ENCODE assay signal across 9 cellular contexts in genomic region chr2:11669454-11670291, GRCh38. TPM values are rescaled to one million over a fixed set of nuclear protein-coding genes. Genes with fewer than 3 reads are reported as not detected.
DNase-seq lines count a peak whose midpoint lies in the region; ATAC-seq and TF ChIP-seq lines count a peak whose summit lies in the region.
"Had no signal": no experiment of that assay in that cellular context is flagged by ENCODE, and none has a peak within 500 bp of the region (broad histone marks: within the 10 kb centered on the region; RNA-seq: fewer than 3 reads in every experiment).

A gene with protein sequence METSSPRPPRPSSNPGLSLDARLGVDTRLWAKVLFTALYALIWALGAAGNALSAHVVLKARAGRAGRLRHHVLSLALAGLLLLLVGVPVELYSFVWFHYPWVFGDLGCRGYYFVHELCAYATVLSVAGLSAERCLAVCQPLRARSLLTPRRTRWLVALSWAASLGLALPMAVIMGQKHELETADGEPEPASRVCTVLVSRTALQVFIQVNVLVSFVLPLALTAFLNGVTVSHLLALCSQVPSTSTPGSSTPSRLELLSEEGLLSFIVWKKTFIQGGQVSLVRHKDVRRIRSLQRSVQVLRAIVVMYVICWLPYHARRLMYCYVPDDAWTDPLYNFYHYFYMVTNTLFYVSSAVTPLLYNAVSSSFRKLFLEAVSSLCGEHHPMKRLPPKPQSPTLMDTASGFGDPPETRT (minus strand): TSS chr2:11670195. CDS start chr2:11670129, 66 bp downstream.

- H3K4me1 ChIP-seq in foreskin keratinocyte (no peaks in the 10 kb centered on the region), neuronal stem cell (ENCODE audit: control insufficient read depth in 2 of 2, insufficient read depth in 1 of 2, low read depth in 1 of 2, low read length in 2 of 2) (peaks cover 0 to 5% of the 10 kb centered on the region in 2 donors)

- H3K4me3 Mint-ChIP-seq in activated CD8-positive, alpha-beta memory T cell treated with anti-CD3 and anti-CD28 coated beads, Interleukin-2, amount 10 ng/mL, durations not matched to agents 7 days and 5 days = no peak within 1 kb of the TSS
- H3K4me3 Mint-ChIP-seq: stimulated activated naive CD8-positive, alpha-beta T cell treated with anti-CD3 and anti-CD28 coated beads, Interleukin-15, Interleukin-2, amounts not matched to agents 100 ng/mL and 50 ng/mL, for 24 hours had no signal

- H4K91ac ChIP-seq in neuronal stem cell (ENCODE audit: low read depth, low read length, poor library complexity) = peak within 1 kb of the TSS; percentile 61

- H3K27me3 ChIP-seq in foreskin keratinocyte = peaks cover 49% of the 10 kb centered on the region
- peaks cover 0 to 51% (median 17%) of the 10 kb centered on the region in 3 experiments for H3K27me3 ChIP-seq in neuronal stem cell (ENCODE audit: control insufficient read depth in 3 of 3, insufficient read depth in 3 of 3, low read depth in 1 of 3, low read length in 3 of 3)

- CTCF ChIA-PET in activated CD8-positive, alpha-beta memory T cell treated with anti-CD3 and anti-CD28 coated beads, Interleukin-2, amount 10 ng/mL, durations not matched to agents 7 days and 5 days (lab: Charles Lee) = no interaction called here

- no peak within 1 kb of the TSS for H2AK5ac ChIP-seq in neuronal stem cell (ENCODE audit: low read depth, low read length)

- H3K14ac ChIP-seq in neuronal stem cell (ENCODE audit: low read length) = no peak within 1 kb of the TSS

- H2BK15ac ChIP-seq in neuronal stem cell (ENCODE audit: low read length) = no peak within 1 kb of the TSS

- no peaks in the 10 kb centered on the region for H3K36me3 ChIP-seq in neuronal stem cell (replicated peaks in 1 of 2; ENCODE audit: control insufficient read depth in 2 of 2, insufficient read depth in 2 of 2, low read length in 2 of 2)

- peaks cover 3% of the 10 kb centered on the region for H3K9me3 Mint-ChIP-seq in activated CD8-positive, alpha-beta memory T cell treated with anti-CD3 and anti-CD28 coated beads, Interleukin-2, amount 10 ng/mL, durations not matched to agents 7 days and 5 days (ENCODE audit: low read depth)
- H3K9me3 Mint-ChIP-seq: stimulated activated naive CD8-positive, alpha-beta T cell treated with anti-CD3 and anti-CD28 coated beads, Interleukin-15, Interleukin-2, amounts not matched to agents 100 ng/mL and 50 ng/mL, for 24 hours had no signal

- no peak within 1 kb of the TSS for H3K4ac ChIP-seq in neuronal stem cell (ENCODE audit: low read length)

- H3K27me3 Mint-ChIP-seq in activated CD8-positive, alpha-beta memory T cell treated with anti-CD3 and anti-CD28 coated beads, Interleukin-2, amount 10 ng/mL, durations not matched to agents 7 days and 5 days = peaks cover 38% of the 10 kb centered on the region

- TF ChIP-seq CTCF in foreskin keratinocyte (conservative IDR thresholded peaks at IDR 0.05) = peak; percentile 22

- H3K27ac Mint-ChIP-seq in activated CD8-positive, alpha-beta memory T cell treated with anti-CD3 and anti-CD28 coated beads, Interleukin-2, amount 10 ng/mL, durations not matched to agents 7 days and 5 days = no peak within 1 kb of the TSS
- H3K27ac Mint-ChIP-seq: stimulated activated naive CD8-positive, alpha-beta T cell treated with anti-CD3 and anti-CD28 coated beads, Interleukin-15, Interleukin-2, amounts not matched to agents 100 ng/mL and 50 ng/mL, for 24 hours had no signal

- peak within 1 kb of the TSS in 1 of 2 donors; percentile 54 for H3K4me3 ChIP-seq in neuronal stem cell (ENCODE audit: low read length in 2 of 2)

- no peak within 1 kb of the TSS for H4K8ac ChIP-seq in neuronal stem cell (ENCODE audit: low read depth, low read length)

- H3K27ac ChIP-seq in foreskin keratinocyte (no peak within 1 kb of the TSS), neuronal stem cell (replicated peaks; ENCODE audit: low read length) (no peak within 1 kb of the TSS)

- peaks cover 0 to 5% of the 10 kb centered on the region in 2 donors for H3K9me3 ChIP-seq in neuronal stem cell (replicated peaks in 1 of 2; ENCODE audit: control insufficient read depth in 2 of 2, insufficient read depth in 1 of 2, low read depth in 1 of 2, low read length in 2 of 2)

- H3K4me2 ChIP-seq in neuronal stem cell (ENCODE audit: insufficient read depth, low read length, poor library complexity, severe bottlenecking) = peak within 1 kb of the TSS; percentile 31

- H3K4me1 Mint-ChIP-seq in activated CD8-positive, alpha-beta memory T cell treated with anti-CD3 and anti-CD28 coated beads, Interleukin-2, amount 10 ng/mL, durations not matched to agents 7 days and 5 days = peaks cover 7% of the 10 kb centered on the region

- no peaks in the 10 kb centered on the region for H3K79me1 ChIP-seq in neuronal stem cell (ENCODE audit: low read depth, low read length)

- peak within 1 kb of the TSS; percentile 56 for H2BK120ac ChIP-seq in neuronal stem cell (ENCODE audit: low read depth, low read length)

- peak within 1 kb of the TSS; percentile 54 for H3K9ac ChIP-seq in neuronal stem cell (ENCODE audit: low read depth, low read length, poor library complexity)

- H3K18ac ChIP-seq in neuronal stem cell (ENCODE audit: low read length) = peak within 1 kb of the TSS; percentile 52

- WGBS in neuronal stem cell (ENCODE audit: extremely low coverage in 2 of 2, insufficient read length in 2 of 2, insufficient replicate concordance in 1 of 2), 2 donors = no CpG with 5 or more reads among the region's 93 CpGs

- peak within 1 kb of the TSS; percentile 7 for H2AFZ ChIP-seq in neuronal stem cell (ENCODE audit: low read length)

- ATAC-seq in activated CD8-positive, alpha-beta memory T cell treated with anti-CD3 and anti-CD28 coated beads, Interleukin-2, amount 10 ng/mL, durations not matched to agents 7 days and 5 days = peak; percentile 69
- ATAC-seq in foreskin keratinocyte (peak; percentile 96), GM18519 (IDR thresholded peaks at IDR 0.05; ENCODE audit: low FRiP score, unreplicated experiment) (no peak), HG03159 (IDR thresholded peaks at IDR 0.05; ENCODE audit: unreplicated experiment) (no peak), HG03039 (IDR thresholded peaks at IDR 0.05; ENCODE audit: unreplicated experiment) (no peak)

- H3K23ac ChIP-seq in neuronal stem cell (ENCODE audit: low read depth, low read length, poor library complexity) = peak within 1 kb of the TSS; percentile 95

- H3K36me3 Mint-ChIP-seq in activated CD8-positive, alpha-beta memory T cell treated with anti-CD3 and anti-CD28 coated beads, Interleukin-2, amount 10 ng/mL, durations not matched to agents 7 days and 5 days = peaks cover 3% of the 10 kb centered on the region

- no peak within 1 kb of the TSS for H2BK5ac ChIP-seq in neuronal stem cell (ENCODE audit: low read length)

- no peak within 1 kb of the TSS for H2BK12ac ChIP-seq in neuronal stem cell (ENCODE audit: low read length)

- DNase-seq in GM03348 (ENCODE audit: low spot score) (peak; percentile 68), foreskin keratinocyte (peak in 1 of 2 donors; percentile 45), neuronal stem cell (ENCODE audit: low spot score) (peak; percentile 73), NCI-H2227 treated with DMSO at 0.1 percent for 48 hours (lab: John Stamatoyannopoulos, UW) (no peak)
- DNase-seq in activated CD8-positive, alpha-beta memory T cell treated with anti-CD3 and anti-CD28 coated beads, Interleukin-2, amount 10 ng/mL, durations not matched to agents 7 days and 5 days = peak; percentile 40

RNA-seq across cellular contexts. Expression of the gene that starts here (rescaled TPM):
- not detected for total RNA-seq in activated CD8-positive, alpha-beta memory T cell treated with anti-CD3 and anti-CD28 coated beads, Interleukin-2, amount 10 ng/mL, durations not matched to agents 7 days and 5 days
- not detected in 2 replicates for total RNA-seq in foreskin keratinocyte
- not detected in 2 replicates for polyA plus RNA-seq in foreskin keratinocyte
- not detected for polyA plus RNA-seq in neuronal stem cell (2013, experiment 1 of 2)
- not detected for polyA plus RNA-seq in neuronal stem cell (2013, experiment 2 of 2)

Comparison
In these comparisons a context has a peak if more than half of its experiments do, and no peak if none do; other contexts are left out.
1. Peak in DNase-seq and ATAC-seq in activated CD8-positive, alpha-beta memory T cell treated with anti-CD3 and anti-CD28 coated beads, Interleukin-2, amount 10 ng/mL, durations not matched to agents 7 days and 5 days; RNA of the gene not detected or under 1 TPM.
2. Peak in ATAC-seq in foreskin keratinocyte; RNA of the gene not detected or under 1 TPM.